ENCODE assay signal across 1 cellular context in the genomic region with DNA sequence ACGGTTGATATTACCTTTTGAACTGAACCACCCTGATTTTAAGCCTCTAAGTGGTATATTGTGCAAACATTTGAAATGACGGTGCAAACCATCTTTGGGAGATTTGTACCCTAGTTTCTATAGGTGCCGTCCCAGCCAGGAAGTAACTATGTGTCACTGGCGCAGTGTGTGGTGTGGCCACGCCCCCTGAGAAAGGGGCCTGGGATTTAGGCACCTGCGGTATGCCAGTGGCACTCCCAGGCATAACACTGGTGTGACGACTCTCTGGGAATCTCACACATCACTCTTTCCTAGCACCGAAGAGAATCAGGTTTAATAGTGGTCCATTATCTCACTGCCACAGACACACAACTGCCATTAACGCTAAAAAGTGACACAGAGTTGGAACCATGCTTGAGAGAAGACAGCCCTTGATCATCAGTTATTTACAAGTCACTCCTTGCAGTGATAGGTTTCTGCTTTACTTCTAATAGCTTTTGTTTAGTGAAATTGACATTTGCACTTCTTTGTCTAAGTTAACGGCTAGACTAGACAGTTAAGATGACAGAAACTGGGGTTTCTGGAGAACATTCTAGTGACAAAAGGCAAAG.
TF ChIP-seq lines count a peak whose summit lies in the region.

No MANE protein-coding gene starts in this region.

TF ChIP-seq in GM23338, 12 proteins besides CTCF, POLR2A, EP300 and RAD21 (continued from another document):
- no peak for TF ChIP-seq ZNF462 (CRISPR knock-in tag; IDR thresholded peaks at IDR 0.05)
- no peak for TF ChIP-seq POLR2AphosphoS5 (IDR thresholded peaks at IDR 0.05; ENCODE audit: low read depth)
- no peak for TF ChIP-seq ETS1 (IDR thresholded peaks at IDR 0.05)
- TF ChIP-seq JUNB (IDR thresholded peaks at IDR 0.05; ENCODE audit: unreplicated experiment), result no peak
- no peak for TF ChIP-seq ZNF331 (CRISPR knock-in tag; IDR thresholded peaks at IDR 0.05; ENCODE audit: low read depth)
